Comparison of ENCODE assay signal across 8 cellular contexts in genomic region chr2:98479959-98480524, GRCh38. TPM values are rescaled to one million over a fixed set of nuclear protein-coding genes. Genes with fewer than 3 reads are reported as not detected.
DNase-seq lines count a peak whose midpoint lies in the region; ATAC-seq, FAIRE-seq and TF ChIP-seq lines count a peak whose summit lies in the region.

No MANE protein-coding gene starts in this region.

- no peak for TF ChIP-seq POLR2A in A549 (IDR thresholded peaks at IDR 0.05; ENCODE audit: low read length)
- no peak for TF ChIP-seq POLR2A in prostate gland (IDR thresholded peaks at IDR 0.05)

- TF ChIP-seq EP300 in A549 (IDR thresholded peaks at IDR 0.05): no peak

- H3K27ac ChIP-seq in A549 (peak overlapping the region in 1 of 2 experiments; percentile 47; a peak in 3 of 6 replicates), epithelial cell of prostate (peak overlapping the region; percentile 37), prostate gland (no peak overlapping the region)

- TF ChIP-seq RAD21 in A549 (conservative IDR thresholded peaks at IDR 0.05 in 1 of 2, IDR thresholded peaks at IDR 0.05 in 1 of 2): no peak

- H3K4me2 ChIP-seq in A549: peak overlapping the region; percentile 28; the same call in 2 of the 3 replicates

- H3K4me3 ChIP-seq in A549: no peak overlapping the region
- no peak overlapping the region for H3K4me3 ChIP-seq in prostate gland

- 63% methylated on average over 4 of the region's 4 CpGs for WGBS in A549 (ENCODE audit: missing lambda C conversion rate)
- WGBS in prostate gland: 17% methylated on average over 4 of the region's 4 CpGs

- no peaks in the 10 kb centered on the region for H3K9me3 ChIP-seq in A549
- no peaks in the 10 kb centered on the region for H3K9me3 ChIP-seq in prostate gland

- H3K36me3 ChIP-seq in prostate gland: no peaks in the 10 kb centered on the region

- DNase-seq in A549 (ENCODE audit: low read depth in 1 of 2, low spot score in 1 of 2): no peak
- peak; percentile 16 for DNase-seq in KG1 (lab: John Stamatoyannopoulos, UW)
- peak; percentile 67 for DNase-seq in UCSD-AML1 (lab: John Stamatoyannopoulos, UW; ENCODE audit: unreplicated experiment)
- peak; percentile 96 for DNase-seq in epithelial cell of prostate (ENCODE audit: low read depth, low spot score)
- DNase-seq in prostate gland (ENCODE audit: low spot score): peak; percentile 40
- no peak for DNase-seq in GM13977 (ENCODE audit: low spot score)
- DNase-seq in NCI-H774 (lab: John Stamatoyannopoulos, UW): no peak

- POLR2A ChIA-PET in A549 (lab: Yijun Ruan, JAX): no interaction called here

- intact Hi-C loops in prostate gland (cut with DNase I): no loop called here

- H3K4me1 ChIP-seq in A549 (peaks cover 33% of the 10 kb centered on the region), prostate gland (replicated peaks) (peaks cover 5% of the 10 kb centered on the region)

- TF ChIP-seq CTCF in A549 (IDR thresholded peaks at IDR 0.05) (no peak), prostate gland (IDR thresholded peaks at IDR 0.05) (no peak), GM13977 (IDR thresholded peaks at IDR 0.05; ENCODE audit: extremely low read depth, insufficient read depth, missing control alignments) (no peak)

- in situ Hi-C loops in GM13977 (cut with MboI; ENCODE audit: low pct_unique_long_range_greater_than_20kb, low sequenced_read_pairs, unreplicated experiment): no loop called here

- CTCF ChIA-PET in A549 (lab: Yijun Ruan, JAX): interaction anchor here (0.6 to 1.3 kb wide), 2 partner anchors 11 to 1257 kb away, joined by 3 to 4 read pairs; no protein-coding TSS in a partner anchor

- no peak for FAIRE-seq in A549 (lab: Jason Lieb, UNC)

- ATAC-seq in A549: peak in 1 of 2 experiments; percentile 58; a peak in 3 of 6 replicates
- ATAC-seq in GM18502 (IDR thresholded peaks at IDR 0.05; ENCODE audit: poor library complexity, unreplicated experiment): peak; percentile 32

- H3K27me3 ChIP-seq in prostate gland (replicated peaks; ENCODE audit: insufficient read depth): no peaks in the 10 kb centered on the region

TF ChIP-seq in A549, 52 proteins besides CTCF, POLR2A, EP300 and RAD21:
- TF ChIP-seq TFCP2L1 (CRISPR knock-in tag; IDR thresholded peaks at IDR 0.05) (no peak), BHLHE40 (IDR thresholded peaks at IDR 0.05; ENCODE audit: low read depth, low read length) (no peak), HOXB5 (CRISPR knock-in tag; IDR thresholded peaks at IDR 0.05) (no peak), MAFK (IDR thresholded peaks at IDR 0.05; ENCODE audit: partially characterized antibody) (no peak)
- TF ChIP-seq, protein P1, sequence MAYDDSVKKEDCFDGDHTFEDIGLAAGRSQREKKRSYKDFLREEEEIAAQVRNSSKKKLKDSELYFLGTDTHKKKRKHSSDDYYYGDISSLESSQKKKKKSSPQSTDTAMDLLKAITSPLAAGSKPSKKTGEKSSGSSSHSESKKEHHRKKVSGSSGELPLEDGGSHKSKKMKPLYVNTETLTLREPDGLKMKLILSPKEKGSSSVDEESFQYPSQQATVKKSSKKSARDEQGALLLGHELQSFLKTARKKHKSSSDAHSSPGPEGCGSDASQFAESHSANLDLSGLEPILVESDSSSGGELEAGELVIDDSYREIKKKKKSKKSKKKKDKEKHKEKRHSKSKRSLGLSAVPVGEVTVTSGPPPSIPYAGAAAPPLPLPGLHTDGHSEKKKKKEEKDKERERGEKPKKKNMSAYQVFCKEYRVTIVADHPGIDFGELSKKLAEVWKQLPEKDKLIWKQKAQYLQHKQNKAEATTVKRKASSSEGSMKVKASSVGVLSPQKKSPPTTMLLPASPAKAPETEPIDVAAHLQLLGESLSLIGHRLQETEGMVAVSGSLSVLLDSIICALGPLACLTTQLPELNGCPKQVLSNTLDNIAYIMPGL (CRISPR knock-in tag; IDR thresholded peaks at IDR 0.05; ENCODE audit: borderline replicate concordance): no peak

RNA-seq across cellular contexts. Expression of gene INPP4A, which starts 35.4 kb away (rescaled TPM):
- polyA plus RNA-seq in A549 (2011; rRNA removed) (16.0 and 20.2 TPM in 2 replicates), A549 (2017; fragmentation: RNase III; extraction: RNeasy Plus Mini Kit Qiagen cat#74134 plus additional on column Dnase treatment) (8.8 to 9.6 TPM (median 9.4 TPM) in 3 replicates)
- 16.9 and 20.4 TPM in 2 replicates for polyA plus RNA-seq in A549 (2012; cell fraction: cytosol; rRNA removed)
- polyA plus RNA-seq in A549 (2012; cell fraction: nucleus; rRNA removed): 26.4 and 30.0 TPM in 2 replicates
- polyA minus RNA-seq in A549 (2011; rRNA and poly(A)+ RNA removed): 62.4 and 71.9 TPM in 2 replicates
- total RNA-seq in prostate gland: 10 to 100 TPM; 12.9 to 49.8 TPM

Comparison
In these comparisons a context has a peak if more than half of its experiments do, and no peak if none do; other contexts are left out.
1. DNase-seq: peak in KG1 (single experiment), UCSD-AML1 (single experiment), epithelial cell of prostate (single experiment) and prostate gland (single experiment); none in A549 (0 of 2), GM13977 (single experiment) and NCI-H774 (single experiment).